In the genomic region with DNA sequence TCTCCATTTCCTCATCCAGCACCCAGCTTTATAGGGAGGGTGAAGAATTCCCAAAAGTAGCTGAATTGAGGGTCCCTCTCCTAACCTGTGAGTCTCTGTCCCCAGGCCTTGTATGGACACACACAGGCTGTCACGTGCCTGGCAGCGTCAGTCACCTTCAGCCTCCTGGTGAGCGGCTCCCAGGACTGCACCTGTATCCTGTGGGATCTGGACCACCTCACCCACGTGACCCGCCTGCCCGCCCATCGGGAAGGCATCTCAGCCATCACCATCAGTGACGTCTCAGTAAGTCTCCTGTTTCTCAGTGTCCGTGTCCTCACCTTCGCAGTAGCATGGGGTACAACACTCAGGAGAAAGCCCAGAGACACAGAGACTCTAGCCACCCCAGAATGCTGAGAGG, we compare ENCODE assay signal across 24 cellular contexts. TPM values are rescaled to one million over a fixed set of nuclear protein-coding genes. Genes with fewer than 3 reads are reported as not detected.
A peak's percentile ranks its signal among the peaks of the same experiment; 100 is the strongest.
DNase-seq lines count a peak whose midpoint lies in the region; ATAC-seq and TF ChIP-seq lines count a peak whose summit lies in the region.
"Had no signal": no experiment of that assay in that cellular context is flagged by ENCODE, and none has a peak within 500 bp of the region (broad histone marks: within the 10 kb centered on the region; RNA-seq: fewer than 3 reads in every experiment).

No MANE protein-coding gene starts in this region.

- H3K27me3 Mint-ChIP-seq in CD14-positive monocyte (ENCODE audit: low read depth in 3 of 3) (no peaks in the 10 kb centered on the region), memory B cell (no peaks in the 10 kb centered on the region)
- H3K27me3 Mint-ChIP-seq: CD4-positive, CD25-positive, alpha-beta regulatory T cell had no signal

- H3K36me3 Mint-ChIP-seq in CD14-positive monocyte (peaks cover 90 to 97% of the 10 kb centered on the region in 2 donors), memory B cell (peaks cover 58% of the 10 kb centered on the region)
- H3K36me3 Mint-ChIP-seq: CD4-positive, CD25-positive, alpha-beta regulatory T cell; CD8-positive, alpha-beta T cell had no signal

- intact Hi-C loops in CD14-positive monocyte (cut with micrococcal nuclease) (loop anchor here in 1 of 2 donors (5.0 kb wide), 1 partner anchor 543 kb away; no protein-coding TSS in a partner anchor), Right ventricle myocardium inferior (cut with DNase I) (no loop called here)

- in situ Hi-C loops in G401 (cut with HindIII; ENCODE audit: low sequenced_read_pairs): no loop called here

- ATAC-seq in memory B cell (ENCODE audit: low read depth) (no peak), Right ventricle myocardium inferior (no peak)
- ATAC-seq: A549; CD8-positive, alpha-beta T cell had no signal

- no peak for TF ChIP-seq CTCF in CD14-positive monocyte (IDR thresholded peaks at IDR 0.05)

- H3K4me1 Mint-ChIP-seq in CD14-positive monocyte (no peaks in the 10 kb centered on the region), memory B cell (peaks cover 6% of the 10 kb centered on the region)

- DNase-seq in CD14-positive monocyte (ENCODE audit: low spot score) (peak; percentile 12), NCI-H146 treated with DMSO at 0.1 percent for 48 hours (lab: John Stamatoyannopoulos, UW; ENCODE audit: unreplicated experiment) (peak; percentile 4), memory B cell (ENCODE audit: low spot score in 2 of 2) (no peak), DMS53 treated with DMSO at 0.1 percent for 48 hours (lab: John Stamatoyannopoulos, UW; ENCODE audit: unreplicated experiment) (no peak), G401 (ENCODE audit: low spot score) (no peak), NCI-H510A (lab: John Stamatoyannopoulos, UW) (no peak), Right ventricle myocardium inferior (ENCODE audit: missing footprints) (no peak)
- DNase-seq: 8988T; ACHN; AML-193; C1 segment of cervical spinal cord; Caco-2; CD4-positive, CD25-positive, alpha-beta regulatory T cell; CD8-positive, alpha-beta T cell; DMS153; DMS79; EL; GF-D8; H7; HCEC 1CT had no signal

- H3K27ac Mint-ChIP-seq in CD14-positive monocyte (no peak overlapping the region), memory B cell (peak overlapping the region; percentile 31)
- H3K27ac Mint-ChIP-seq: CD4-positive, CD25-positive, alpha-beta regulatory T cell; CD8-positive, alpha-beta T cell had no signal

- H3K4me3 Mint-ChIP-seq in CD14-positive monocyte (no peak overlapping the region), memory B cell (no peak overlapping the region)
- H3K4me3 Mint-ChIP-seq: CD4-positive, CD25-positive, alpha-beta regulatory T cell; CD8-positive, alpha-beta T cell had no signal

- H3K9me3 Mint-ChIP-seq in CD14-positive monocyte (no peaks in the 10 kb centered on the region), memory B cell (no peaks in the 10 kb centered on the region)
- H3K9me3 Mint-ChIP-seq: CD8-positive, alpha-beta T cell had no signal

RNA-seq across cellular contexts. Expression of a gene that starts 35.1 kb away (rescaled TPM):
- polyA plus RNA-seq in CD14-positive monocyte: not detected
- total RNA-seq in G401 (2014; rRNA removed; shearing (Covaris generic)): not detected in 2 replicates
- not detected for total RNA-seq in Right ventricle myocardium inferior
- total RNA-seq: Caco-2; CD4-positive, CD25-positive, alpha-beta regulatory T cell; CD8-positive, alpha-beta T cell; GM23248; H1; H7 had no signal
- polyA plus RNA-seq: A549; BJ; CD4-positive, CD25-positive, alpha-beta regulatory T cell; GM23248; H1 had no signal

Comparison
In these comparisons a context has a peak if more than half of its experiments do, and no peak if none do; other contexts are left out.
1. DNase-seq: peak in CD14-positive monocyte (single experiment) and NCI-H146 treated with DMSO at 0.1 percent for 48 hours (single experiment); none in memory B cell (0 of 2), DMS53 treated with DMSO at 0.1 percent for 48 hours (single experiment), G401 (single experiment), NCI-H510A (single experiment) and Right ventricle myocardium inferior (single experiment).